In genomic region chr15:32687556-32687955, GRCh38 we compare ENCODE assay signal across 23 cellular contexts. TPM values are rescaled to one million over a fixed set of nuclear protein-coding genes. Genes with fewer than 3 reads are reported as not detected.
DNase-seq lines count a peak whose midpoint lies in the region; ATAC-seq and TF ChIP-seq lines count a peak whose summit lies in the region.
"Had no signal": no experiment of that assay in that cellular context is flagged by ENCODE, and none has a peak within 500 bp of the region (broad histone marks: within the 10 kb centered on the region; RNA-seq: fewer than 3 reads in every experiment).

No MANE protein-coding gene starts in this region.

- CTCF ChIA-PET in CD4-positive, alpha-beta memory T cell (lab: Charles Lee; ENCODE audit: partially characterized antibody), result no interaction called here

- DNase-seq in BE2C (peak; percentile 34), M059J (ENCODE audit: low read depth) (peak; percentile 74), astrocyte of the spinal cord (ENCODE audit: low read depth, low spot score) (peak; percentile 39), iris pigment epithelial cell (ENCODE audit: low read depth) (peak; percentile 82), islet precursor cell (no peak), NOMO-1 treated with DMSO at 0.1 percent for 48 hours (lab: John Stamatoyannopoulos, UW; ENCODE audit: unreplicated experiment) (no peak)
- no peak for DNase-seq in CD4-positive, alpha-beta memory T cell
- DNase-seq: activated CD8-positive, alpha-beta T cell treated with anti-CD3 and anti-CD28 coated beads for 36 hours; activated naive CD4-positive, alpha-beta T cell treated with anti-CD3 and anti-CD28 coated beads, Interleukin-2, amount 10 ng/mL, durations not matched to agents 7 days and 5 days; activated T-cell treated with anti-CD3 and anti-CD28 coated beads, Interleukin-2, amount 50 U/mL, for 24 hours; head of caudate nucleus; Kasumi-1; NCI-H2171 treated with DMSO at 0.1 percent for 48 hours; NCI-H82; Peyer's patch; stimulated activated CD8-positive, alpha-beta memory T cell treated with anti-CD3 and anti-CD28 coated beads, Interleukin-4, amount 100 ng/mL, for 48 hours; substantia nigra had no signal

- H3K27ac ChIP-seq in CD4-positive, alpha-beta memory T cell (ENCODE audit: low read depth, low read length), result no peak overlapping the region
- H3K27ac ChIP-seq: esophagus muscularis mucosa, Peyer's patch had no signal

- no peaks in the 10 kb centered on the region for H3K27me3 ChIP-seq in BE2C
- no peaks in the 10 kb centered on the region for H3K27me3 ChIP-seq in CD4-positive, alpha-beta memory T cell (ENCODE audit: insufficient read depth, low read length)
- H3K27me3 ChIP-seq: esophagus muscularis mucosa, Peyer's patch had no signal

- H3K36me3 ChIP-seq in BE2C, result no peaks in the 10 kb centered on the region
- H3K36me3 ChIP-seq in CD4-positive, alpha-beta memory T cell (ENCODE audit: insufficient read depth, low read length), result no peaks in the 10 kb centered on the region
- H3K36me3 ChIP-seq: esophagus muscularis mucosa, Peyer's patch had no signal

- peaks cover 10% of the 10 kb centered on the region for H3K4me1 ChIP-seq in BE2C
- no peaks in the 10 kb centered on the region for H3K4me1 ChIP-seq in CD4-positive, alpha-beta memory T cell (ENCODE audit: insufficient read depth, low read length)
- H3K4me1 ChIP-seq: Peyer's patch had no signal

- no peaks in the 10 kb centered on the region for H3K9me3 ChIP-seq in BE2C
- H3K9me3 ChIP-seq in CD4-positive, alpha-beta memory T cell (ENCODE audit: control insufficient read depth in 1 of 2, low read length in 2 of 2), result no peaks in the 10 kb centered on the region
- H3K9me3 ChIP-seq: esophagus muscularis mucosa, Peyer's patch had no signal

- H3K9me3 Mint-ChIP-seq in CD4-positive, alpha-beta memory T cell, result no peaks in the 10 kb centered on the region
- H3K9me3 Mint-ChIP-seq: activated CD8-positive, alpha-beta T cell treated with anti-CD3 and anti-CD28 coated beads for 36 hours; activated naive CD4-positive, alpha-beta T cell treated with anti-CD3 and anti-CD28 coated beads, Interleukin-2, amount 10 ng/mL, durations not matched to agents 7 days and 5 days; activated T-cell treated with anti-CD3 and anti-CD28 coated beads, Interleukin-2, amount 50 U/mL, for 24 hours; brain; nephron had no signal

- TF ChIP-seq CTCF in BE2C (IDR thresholded peaks at IDR 0.05; ENCODE audit: low read depth, low read length) (no peak), astrocyte of the spinal cord (IDR thresholded peaks at IDR 0.05; ENCODE audit: low read depth, low read length) (no peak)

- ATAC-seq in HG02970 (IDR thresholded peaks at IDR 0.05; ENCODE audit: low FRiP score, unreplicated experiment), result no peak
- ATAC-seq: activated CD8-positive, alpha-beta T cell treated with anti-CD3 and anti-CD28 coated beads for 36 hours; HCT116 had no signal

- in situ Hi-C loops in astrocyte of the spinal cord (cut with HindIII; ENCODE audit: low sequenced_read_pairs), result no loop called here

- H3K36me3 Mint-ChIP-seq in CD4-positive, alpha-beta memory T cell, result no peaks in the 10 kb centered on the region
- H3K36me3 Mint-ChIP-seq: brain had no signal

- POLR2A ChIA-PET in CD4-positive, alpha-beta memory T cell (lab: Charles Lee; ENCODE audit: partially characterized antibody), result no interaction called here

- no peaks in the 10 kb centered on the region for H3K4me1 Mint-ChIP-seq in CD4-positive, alpha-beta memory T cell
- H3K4me1 Mint-ChIP-seq: nephron had no signal

- H3K4me3 ChIP-seq in BE2C (ENCODE audit: low read depth, low read length) (no peak overlapping the region), astrocyte of the spinal cord (ENCODE audit: low read depth, low read length) (no peak overlapping the region)
- no peak overlapping the region for H3K4me3 ChIP-seq in CD4-positive, alpha-beta memory T cell (ENCODE audit: low read length in 2 of 2)
- H3K4me3 ChIP-seq: esophagus muscularis mucosa, Peyer's patch had no signal

- intact Hi-C loops in CD4-positive, alpha-beta memory T cell (cut with micrococcal nuclease), result no loop called here

- H3K4me3 Mint-ChIP-seq in CD4-positive, alpha-beta memory T cell, result no peak overlapping the region
- H3K4me3 Mint-ChIP-seq: activated CD8-positive, alpha-beta T cell treated with anti-CD3 and anti-CD28 coated beads for 36 hours; activated naive CD4-positive, alpha-beta T cell treated with anti-CD3 and anti-CD28 coated beads, Interleukin-2, amount 10 ng/mL, durations not matched to agents 7 days and 5 days; activated T-cell treated with anti-CD3 and anti-CD28 coated beads, Interleukin-2, amount 50 U/mL, for 24 hours; brain; nephron had no signal

- H3K27ac Mint-ChIP-seq in CD4-positive, alpha-beta memory T cell, result no peak overlapping the region
- H3K27ac Mint-ChIP-seq: activated CD8-positive, alpha-beta T cell treated with anti-CD3 and anti-CD28 coated beads for 36 hours; activated naive CD4-positive, alpha-beta T cell treated with anti-CD3 and anti-CD28 coated beads, Interleukin-2, amount 10 ng/mL, durations not matched to agents 7 days and 5 days; activated T-cell treated with anti-CD3 and anti-CD28 coated beads, Interleukin-2, amount 50 U/mL, for 24 hours had no signal

- H3K27me3 Mint-ChIP-seq in CD4-positive, alpha-beta memory T cell, result peaks cover 0 to 1% of the 10 kb centered on the region in 2 donors
- H3K27me3 Mint-ChIP-seq: activated CD8-positive, alpha-beta T cell treated with anti-CD3 and anti-CD28 coated beads for 36 hours; activated naive CD4-positive, alpha-beta T cell treated with anti-CD3 and anti-CD28 coated beads, Interleukin-2, amount 10 ng/mL, durations not matched to agents 7 days and 5 days; activated T-cell treated with anti-CD3 and anti-CD28 coated beads, Interleukin-2, amount 50 U/mL, for 24 hours; brain had no signal

RNA-seq across cellular contexts. Expression of gene GREM1, which starts 30.2 kb away (rescaled TPM):
- polyA plus RNA-seq in BE2C (2012; ENCODE audit: insufficient read depth, insufficient read length, low read depth), result 0.05 TPM
- total RNA-seq in M059J (2014; rRNA removed; shearing (Covaris generic)), result not detected in 2 replicates
- total RNA-seq in CD4-positive, alpha-beta memory T cell, result not detected
- not detected for polyA plus RNA-seq in CD4-positive, alpha-beta memory T cell
- total RNA-seq: activated CD8-positive, alpha-beta T cell treated with anti-CD3 and anti-CD28 coated beads for 36 hours; HT-29 had no signal

RNA-seq across cellular contexts. Expression of gene SCG5, which starts 46.0 kb away (rescaled TPM):
- 203 TPM for polyA plus RNA-seq in BE2C (2012; ENCODE audit: insufficient read depth, insufficient read length, low read depth)
- total RNA-seq in M059J (2014; rRNA removed; shearing (Covaris generic)), result 67.9 and 75.2 TPM in 2 replicates
- under 1 TPM in 1 of 2 experiments, not detected in 1; 0.35 TPM for total RNA-seq in CD4-positive, alpha-beta memory T cell
- polyA plus RNA-seq in CD4-positive, alpha-beta memory T cell, result under 1 TPM; 0.23 to 0.76 TPM

Comparison
In these comparisons a context has a peak if more than half of its experiments do, and no peak if none do; other contexts are left out.
1. DNase-seq: peak in BE2C (single experiment), M059J (single experiment), astrocyte of the spinal cord (single experiment) and iris pigment epithelial cell (single experiment); none in islet precursor cell (single experiment), CD4-positive, alpha-beta memory T cell (0 of 5) and NOMO-1 treated with DMSO at 0.1 percent for 48 hours (single experiment).
2. RNA of gene SCG5, which starts 46.0 kb away (total RNA-seq): 67.9 to 75.2 TPM in M059J; 0.35 TPM in CD4-positive, alpha-beta memory T cell; every median in the first group is over 10 times any median in the second.